In genomic region chr1:5724847-5725246, GRCh38 we compare ENCODE assay signal across 27 cellular contexts.
"Had no signal": no experiment of that assay in that cellular context is flagged by ENCODE, and none has a peak within 500 bp of the region (broad histone marks: within the 10 kb centered on the region; RNA-seq: fewer than 3 reads in every experiment).

No MANE protein-coding gene starts in this region.

- H3K27me3 Mint-ChIP-seq: brain had no signal

- H3K36me3 ChIP-seq: adrenal gland, cardiac muscle cell, pancreas, prostate gland, thoracic aorta, uterus had no signal

- H3K9me3 Mint-ChIP-seq: activated naive CD4-positive, alpha-beta T cell treated with anti-CD3 and anti-CD28 coated beads for 36 hours; activated naive CD8-positive, alpha-beta T cell treated with anti-CD3 and anti-CD28 coated beads for 36 hours; natural killer cell treated with Interleukin-12 subunit alpha and Interleukin-12 subunit beta and Interleukin-15 and Interleukin-18, amount 100 ng/mL, for 72 hours; T-helper 2 cell treated with Interferon-gamma antibody and Interleukin-4, amounts not matched to agents 5 μg/mL and 100 μg/mL, for 36 hours had no signal

- H3K4me1 Mint-ChIP-seq: activated naive CD8-positive, alpha-beta T cell treated with anti-CD3 and anti-CD28 coated beads for 36 hours had no signal

- DNase-seq: activated CD4-positive, alpha-beta T cell treated with anti-CD3 and anti-CD28 coated beads for 4 hours; activated CD4-positive, alpha-beta T cell treated with anti-CD3 and anti-CD28 coated beads, Interleukin-2, amount 50 U/mL, for 4 hours; activated effector memory CD4-positive, alpha-beta T cell treated with anti-CD3 and anti-CD28 coated beads, Interleukin-2, amount 50 U/mL, for 16 hours; activated naive CD4-positive, alpha-beta T cell treated with anti-CD3 and anti-CD28 coated beads for 36 hours; activated naive CD8-positive, alpha-beta T cell treated with anti-CD3 and anti-CD28 coated beads for 36 hours; activated T-cell treated with anti-CD3 and anti-CD28 coated beads for 4 hours; adrenal gland; cortex of kidney; foreskin fibroblast; mesendoderm; mucosa of descending colon; pancreas; retina; stimulated activated CD4-positive, alpha-beta T cell treated with anti-CD3 and anti-CD28 coated beads, Interleukin-12 subunit alpha, Interleukin-12 subunit beta, amount 100 ng/mL, for 4 hours; stimulated activated CD4-positive, alpha-beta T cell treated with anti-CD3 and anti-CD28 coated beads, Interleukin-4, amount 100 ng/mL, for 1 hour; stimulated activated naive CD8-positive, alpha-beta T cell treated with anti-CD3 and anti-CD28 coated beads, Interleukin-15, Interleukin-2, amounts not matched to agents 100 U/mL and 50 U/mL, for 24 hours; T-helper 1 cell; trophoblast cell; uterus had no signal

- H3K27me3 ChIP-seq: adrenal gland, cardiac muscle cell, pancreas, uterus had no signal

- H3K4me3 Mint-ChIP-seq: activated naive CD4-positive, alpha-beta T cell treated with anti-CD3 and anti-CD28 coated beads for 36 hours; activated naive CD8-positive, alpha-beta T cell treated with anti-CD3 and anti-CD28 coated beads for 36 hours; brain; natural killer cell treated with Interleukin-12 subunit alpha and Interleukin-12 subunit beta and Interleukin-15 and Interleukin-18, amount 100 ng/mL, for 72 hours; T-helper 2 cell treated with Interferon-gamma antibody and Interleukin-4, amounts not matched to agents 5 μg/mL and 100 μg/mL, for 36 hours had no signal

- H3K36me3 Mint-ChIP-seq: activated naive CD8-positive, alpha-beta T cell treated with anti-CD3 and anti-CD28 coated beads for 36 hours; brain; natural killer cell treated with Interleukin-12 subunit alpha and Interleukin-12 subunit beta and Interleukin-15 and Interleukin-18, amount 100 ng/mL, for 72 hours had no signal

- H3K27ac Mint-ChIP-seq: activated naive CD4-positive, alpha-beta T cell treated with anti-CD3 and anti-CD28 coated beads for 36 hours; activated naive CD8-positive, alpha-beta T cell treated with anti-CD3 and anti-CD28 coated beads for 36 hours; natural killer cell treated with Interleukin-12 subunit alpha and Interleukin-12 subunit beta and Interleukin-15 and Interleukin-18, amount 100 ng/mL, for 72 hours; T-helper 2 cell treated with Interferon-gamma antibody and Interleukin-4, amounts not matched to agents 5 μg/mL and 100 μg/mL, for 36 hours had no signal

- H3K4me1 ChIP-seq: adrenal gland, pancreas, uterus had no signal

- ATAC-seq: esophagus mucosa; mucosa of descending colon; natural killer cell treated with Interleukin-12 subunit alpha and Interleukin-12 subunit beta and Interleukin-15 and Interleukin-18, amount 100 ng/mL, for 72 hours; pancreas; stimulated activated naive CD8-positive, alpha-beta T cell treated with anti-CD3 and anti-CD28 coated beads, Interleukin-15, Interleukin-2, amounts not matched to agents 100 U/mL and 50 U/mL, for 24 hours had no signal

- H3K9me3 ChIP-seq: adrenal gland, mucosa of descending colon, pancreas, prostate gland, thoracic aorta, uterus had no signal

- H3K4me3 ChIP-seq: adrenal gland, cardiac muscle cell, lung, mucosa of descending colon, pancreas, prostate gland, thoracic aorta, uterus had no signal

- H3K27ac ChIP-seq: adrenal gland, cardiac muscle cell, pancreas, thoracic aorta, uterus had no signal
